8 cellular contexts compared by ENCODE assay signal in the genomic region with DNA sequence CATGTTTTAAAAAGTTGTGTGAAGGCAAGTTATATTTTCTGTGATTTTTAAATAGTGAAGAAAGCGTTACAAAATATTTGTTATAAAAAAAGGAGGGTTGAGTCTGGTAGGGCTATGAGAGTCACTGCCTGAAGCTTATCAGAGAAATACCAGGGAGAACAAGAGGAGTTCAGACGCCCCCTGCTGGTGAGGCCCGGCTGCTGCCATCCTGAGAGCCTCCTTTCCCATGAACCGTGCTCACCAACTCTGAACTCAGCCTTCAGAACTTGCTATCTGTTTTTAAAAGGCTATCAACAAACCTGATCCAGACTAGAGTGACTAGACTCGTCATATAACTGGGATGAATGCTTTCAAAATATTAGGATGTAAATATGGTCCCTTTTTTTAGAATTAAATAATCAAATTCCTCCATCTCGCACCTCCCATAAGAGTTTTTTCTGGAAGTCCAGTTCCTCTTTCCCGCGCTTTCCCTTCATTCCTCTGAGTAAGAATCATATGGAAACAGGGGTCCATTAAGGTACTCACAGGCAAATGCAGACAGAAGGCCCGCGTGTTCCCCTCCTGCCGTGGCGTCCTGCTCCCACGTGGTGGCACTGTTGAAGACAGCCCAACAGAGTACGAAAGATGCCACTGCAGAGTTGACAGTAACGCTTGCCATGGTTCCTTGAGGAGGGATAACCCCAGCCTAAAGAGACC.
A peak's percentile ranks its signal among the peaks of the same experiment; 100 is the strongest.
DNase-seq lines count a peak whose midpoint lies in the region; ATAC-seq lines count a peak whose summit lies in the region.

No MANE protein-coding gene starts in this region.

- ATAC-seq in GM18867 (IDR thresholded peaks at IDR 0.05; ENCODE audit: unreplicated experiment) (peak; percentile 93), HG03108 (IDR thresholded peaks at IDR 0.05; ENCODE audit: unreplicated experiment) (peak; percentile 69)

- DNase-seq in AG08395 (ENCODE audit: low spot score) (peak; percentile 75), NCI-H2227 (lab: John Stamatoyannopoulos, UW; ENCODE audit: unreplicated experiment) (peak; percentile 72), kidney tubule cell (ENCODE audit: low spot score) (peak; percentile 72)
- DNase-seq in activated CD4-positive, CD25-positive, alpha-beta regulatory T cell (lab: John Stamatoyannopoulos, UW), result peak; percentile 11 to 53 (median 23)
- DNase-seq in central memory CD4-positive, alpha-beta T cell, result peak; percentile 25
- peak; percentile 75 for DNase-seq in stimulated activated CD4-positive, alpha-beta T cell treated with anti-CD3 and anti-CD28 coated beads, Interleukin-4, amount 100 ng/mL, for 1 hour

Comparison
In these comparisons a context has a peak if more than half of its experiments do, and no peak if none do; other contexts are left out.
1. Peak in every context shown above with its lines: DNase-seq and ATAC-seq.
2. DNase-seq: peak in every context shown above with its lines; median percentile 75 in AG08395; 75 in stimulated activated CD4-positive, alpha-beta T cell treated with anti-CD3 and anti-CD28 coated beads, Interleukin-4, amount 100 ng/mL, for 1 hour; 72 in NCI-H2227; 72 in kidney tubule cell; 25 in central memory CD4-positive, alpha-beta T cell; 23 in activated CD4-positive, CD25-positive, alpha-beta regulatory T cell.